In genomic region chr19:1905863-1906375, GRCh38 we compare ENCODE assay signal across 8 cellular contexts. TPM values are rescaled to one million over a fixed set of nuclear protein-coding genes. Genes with fewer than 3 reads are reported as not detected.
DNase-seq lines count a peak whose midpoint lies in the region; TF ChIP-seq lines count a peak whose summit lies in the region.

No MANE protein-coding gene starts in this region.

- in situ Hi-C loops in astrocyte of the cerebellum (cut with HindIII; ENCODE audit: low sequenced_read_pairs): no loop called here

- H3K4me1 ChIP-seq in thyroid gland: peaks cover 26 to 56% of the 10 kb centered on the region in 2 donors

- no peaks in the 10 kb centered on the region for H3K27me3 Mint-ChIP-seq in activated T-cell treated with anti-CD3 and anti-CD28 coated beads, Interleukin-2, amount 50 U/mL, for 24 hours

- no peak for DNase-seq in activated T-cell treated with anti-CD3 and anti-CD28 coated beads, Interleukin-2, amount 50 U/mL, for 24 hours
- DNase-seq in activated T-cell treated with anti-CD3 and anti-CD28 coated beads for 4 hours (no peak), astrocyte of the cerebellum (ENCODE audit: low read depth) (no peak), lower leg skin (ENCODE audit: low spot score in 2 of 2) (no peak), thyroid gland (no peak), MV-4-11 (lab: John Stamatoyannopoulos, UW) (no peak), AG08395 (ENCODE audit: low spot score) (no peak), NCI-H2029 (lab: John Stamatoyannopoulos, UW) (no peak)

- WGBS in lower leg skin, 2 donors: 61 to 63% methylated on average over 15 of the region's 15 CpGs
- 81 to 83% methylated on average over 15 of the region's 15 CpGs for WGBS in thyroid gland, 2 donors

- peak overlapping the region; percentile 61 for H3K4me3 ChIP-seq in astrocyte of the cerebellum (ENCODE audit: low read depth, low read length)
- H3K4me3 ChIP-seq in lower leg skin (ENCODE audit: low read depth, poor library complexity, severe bottlenecking): peak overlapping the region; percentile 56
- H3K4me3 ChIP-seq in thyroid gland (replicated peaks in 1 of 3): peak overlapping the region; percentile 16 to 45 (median 28)

- intact Hi-C loops in lower leg skin (cut with DNase I; ENCODE audit: low total_unique reads): no loop called here
- intact Hi-C loops in thyroid gland (cut with DNase I): no loop called here

- no peaks in the 10 kb centered on the region for H3K36me3 ChIP-seq in thyroid gland

- TF ChIP-seq CTCF in astrocyte of the cerebellum (IDR thresholded peaks at IDR 0.05; ENCODE audit: low read depth, low read length, missing control alignments): no peak
- no peak for TF ChIP-seq CTCF in lower leg skin (IDR thresholded peaks at IDR 0.05)
- no peak for TF ChIP-seq CTCF in thyroid gland (IDR thresholded peaks at IDR 0.05)

- H3K4me3 Mint-ChIP-seq in activated T-cell treated with anti-CD3 and anti-CD28 coated beads, Interleukin-2, amount 50 U/mL, for 24 hours: peak overlapping the region; percentile 89

- peaks cover 23% of the 10 kb centered on the region for H3K36me3 Mint-ChIP-seq in activated T-cell treated with anti-CD3 and anti-CD28 coated beads, Interleukin-2, amount 50 U/mL, for 24 hours (ENCODE audit: low read depth)

- TF ChIP-seq POLR2A in lower leg skin (IDR thresholded peaks at IDR 0.05): no peak
- no peak for TF ChIP-seq POLR2A in thyroid gland (IDR thresholded peaks at IDR 0.05)

- H3K4me1 Mint-ChIP-seq in activated T-cell treated with anti-CD3 and anti-CD28 coated beads, Interleukin-2, amount 50 U/mL, for 24 hours (ENCODE audit: low read depth): peaks cover 60% of the 10 kb centered on the region

- no peaks in the 10 kb centered on the region for H3K9me3 Mint-ChIP-seq in activated T-cell treated with anti-CD3 and anti-CD28 coated beads, Interleukin-2, amount 50 U/mL, for 24 hours

- no peaks in the 10 kb centered on the region for H3K9me3 ChIP-seq in thyroid gland

- H3K27me3 ChIP-seq in thyroid gland: no peaks in the 10 kb centered on the region

- peak overlapping the region; percentile 71 to 99 (median 98) for H3K27ac ChIP-seq in thyroid gland

- H3K27ac Mint-ChIP-seq in activated T-cell treated with anti-CD3 and anti-CD28 coated beads, Interleukin-2, amount 50 U/mL, for 24 hours: peak overlapping the region; percentile 95

RNA-seq across cellular contexts. Expression of gene ADAT3, which starts 0.7 kb away (rescaled TPM):
- total RNA-seq in lower leg skin (10 to 100 TPM; 20.1 to 27.3 (median 25.7) TPM), thyroid gland (10 to 100 TPM in 2 of 4 donors, 1 to 10 TPM in 2; 4.0 to 14.6 (median 8.3) TPM)

RNA-seq across cellular contexts. Expression of gene SCAMP4, which starts 0.7 kb away (rescaled TPM):
- total RNA-seq in lower leg skin (100 to 1,000 TPM; 108 to 119 (median 113) TPM), thyroid gland (100 to 1,000 TPM in 3 of 4 donors, 10 to 100 TPM in 1; 69.5 to 269 (median 137) TPM)

RNA-seq across cellular contexts. Expression of gene ABHD17A, which starts 20.6 kb away (rescaled TPM):
- total RNA-seq in lower leg skin (100 to 1,000 TPM; 154 to 201 (median 186) TPM), thyroid gland (100 to 1,000 TPM in 1 of 4 donors, 10 to 100 TPM in 3; 86.8 to 134 (median 91.4) TPM)

RNA-seq across cellular contexts. Expression of gene CSNK1G2, which starts 35.1 kb away (rescaled TPM):
- 10 to 100 TPM; 58.8 to 76.9 (median 63.1) TPM for total RNA-seq in lower leg skin
- total RNA-seq in thyroid gland: 10 to 100 TPM; 47.2 to 67.6 (median 60.8) TPM

RNA-seq across cellular contexts. Expression of gene KLF16, which starts 42.5 kb away (rescaled TPM):
- total RNA-seq in lower leg skin (10 to 100 TPM in 3 of 4 donors, 1 to 10 TPM in 1; 9.0 to 16.2 (median 13.5) TPM), thyroid gland (1 to 10 TPM; 1.8 to 6.4 (median 3.4) TPM)
